9 cellular contexts compared by ENCODE assay signal in genomic region chr22:38823076-38823475, GRCh38.
"Had no signal": no experiment of that assay in that cellular context is flagged by ENCODE, and none has a peak within 500 bp of the region (broad histone marks: within the 10 kb centered on the region; RNA-seq: fewer than 3 reads in every experiment).

No MANE protein-coding gene starts in this region.

- ATAC-seq: HCT116, K562 had no signal

- H3K4me1 ChIP-seq: HAP-1 had no signal

- H3K4me3 Mint-ChIP-seq: HFFc6 had no signal

- H3K27ac Mint-ChIP-seq: HFFc6 had no signal

- H3K4me3 ChIP-seq: GM23248, HAP-1, K562 had no signal

- H2AFZ ChIP-seq: GM23248 had no signal

- H3K9ac ChIP-seq: GM23248 had no signal

- H3K9me3 ChIP-seq: HAP-1 had no signal

- H3K9me3 Mint-ChIP-seq: HFFc6 had no signal

- DNase-seq: GM23248, HFFc6, IMR-90 had no signal

- H3K36me3 ChIP-seq: HAP-1 had no signal

- H3K27ac ChIP-seq: GM23248 had no signal

- FAIRE-seq: H1, H54, HTR-8/SVneo, K562 had no signal
